ENCODE assay signal across 10 cellular contexts in genomic region chr1:67652800-67653199, GRCh38. TPM values are rescaled to one million over a fixed set of nuclear protein-coding genes. Genes with fewer than 3 reads are reported as not detected.
DNase-seq lines count a peak whose midpoint lies in the region; ATAC-seq and TF ChIP-seq lines count a peak whose summit lies in the region.
"Had no signal": no experiment of that assay in that cellular context is flagged by ENCODE, and none has a peak within 500 bp of the region (broad histone marks: within the 10 kb centered on the region; RNA-seq: fewer than 3 reads in every experiment).

No MANE protein-coding gene starts in this region.

- DNase-seq in HPDE6-E6E7 (ENCODE audit: extremely low spot score), result peak; percentile 27
- peak; percentile 53 for DNase-seq in astrocyte of the hippocampus (ENCODE audit: low read depth, low spot score)
- peak; percentile 45 for DNase-seq in osteoblast (ENCODE audit: insufficient read length, low spot score, missing footprints)
- DNase-seq in activated naive CD4-positive, alpha-beta T cell (lab: John Stamatoyannopoulos, UW), result no peak
- no peak for DNase-seq in foreskin melanocyte
- DNase-seq: activated naive CD4-positive, alpha-beta T cell treated with anti-CD3 and anti-CD28 coated beads, Interleukin-2, amount 10 ng/mL, durations not matched to agents 7 days and 5 days; left ventricle myocardium inferior had no signal

- peak overlapping the region; percentile 35 for H3K4me2 ChIP-seq in osteoblast (ENCODE audit: insufficient read depth, low read length)

- H3K36me3 ChIP-seq in osteoblast (ENCODE audit: insufficient read depth, low read length), result no peaks in the 10 kb centered on the region
- H3K36me3 ChIP-seq: left ventricle myocardium inferior had no signal

- no peak for TF ChIP-seq CTCF in osteoblast (IDR thresholded peaks at IDR 0.05; ENCODE audit: extremely low read depth, low read depth, low read length)

- peak overlapping the region; percentile 22 for H3K27ac ChIP-seq in osteoblast (ENCODE audit: low read depth, low read length)
- H3K27ac ChIP-seq: left ventricle myocardium inferior had no signal

- H3K27me3 ChIP-seq in osteoblast (ENCODE audit: insufficient read depth, low read length), result no peaks in the 10 kb centered on the region

- peak; percentile 45 for ATAC-seq in GM18519 (IDR thresholded peaks at IDR 0.05; ENCODE audit: low FRiP score, unreplicated experiment)
- no peak for ATAC-seq in GM21423 (IDR thresholded peaks at IDR 0.05; ENCODE audit: unreplicated experiment)
- no peak for ATAC-seq in HG03469 (IDR thresholded peaks at IDR 0.05; ENCODE audit: unreplicated experiment)

- H3K4me1 ChIP-seq in osteoblast (ENCODE audit: insufficient read depth, low read length), result peaks cover 10% of the 10 kb centered on the region

- no peaks in the 10 kb centered on the region for H4K20me1 ChIP-seq in osteoblast (ENCODE audit: insufficient read depth, low read length)

- H3K79me2 ChIP-seq in osteoblast (ENCODE audit: insufficient read depth, low read length), result no peaks in the 10 kb centered on the region

- no peak overlapping the region for H3K4me3 ChIP-seq in osteoblast (ENCODE audit: insufficient read depth, low read length)
- H3K4me3 ChIP-seq: left ventricle myocardium inferior had no signal

- H3K9me3 ChIP-seq in osteoblast (ENCODE audit: low read depth, low read length), result no peaks in the 10 kb centered on the region
- H3K9me3 ChIP-seq: left ventricle myocardium inferior had no signal

- peak overlapping the region; percentile 30 for H2AFZ ChIP-seq in osteoblast (ENCODE audit: low read length)

RNA-seq across cellular contexts. Expression of gene GADD45A, which starts 32.2 kb away (rescaled TPM):
- total RNA-seq in osteoblast, result 48.0 and 48.9 TPM in 2 replicates

Comparison
In these comparisons a context has a peak if more than half of its experiments do, and no peak if none do; other contexts are left out.
1. DNase-seq: peak in HPDE6-E6E7 (single experiment), astrocyte of the hippocampus (single experiment) and osteoblast (single experiment); none in activated naive CD4-positive, alpha-beta T cell (0 of 4) and foreskin melanocyte (single experiment).